3 cellular contexts compared by ENCODE assay signal in genomic region chr5:159230657-159231056, GRCh38.
A peak's percentile ranks its signal among the peaks of the same experiment; 100 is the strongest.
TF ChIP-seq lines count a peak whose summit lies in the region.

No MANE protein-coding gene starts in this region.

TF ChIP-seq in IMR-90, 13 proteins besides CTCF, POLR2A, EP300 and RAD21:
- no peak for TF ChIP-seq FOS (IDR thresholded peaks at IDR 0.05; ENCODE audit: low read depth, low read length)
- TF ChIP-seq BHLHE40 (IDR thresholded peaks at IDR 0.05; ENCODE audit: low read depth, low read length): no peak
- no peak for TF ChIP-seq MXI1 (IDR thresholded peaks at IDR 0.05; ENCODE audit: borderline replicate concordance, low read depth, low read length)
- TF ChIP-seq CHD1 (IDR thresholded peaks at IDR 0.05; ENCODE audit: low read depth, low read length): no peak
- TF ChIP-seq ELK1 (IDR thresholded peaks at IDR 0.05; ENCODE audit: borderline replicate concordance, low read depth, low read length): no peak
- TF ChIP-seq MAZ (IDR thresholded peaks at IDR 0.05; ENCODE audit: borderline replicate concordance, low read depth, low read length): no peak
- TF ChIP-seq CEBPB (IDR thresholded peaks at IDR 0.05; ENCODE audit: low read depth, low read length): peak; percentile 58

TF ChIP-seq in H1, 55 proteins besides CTCF, POLR2A, EP300 and RAD21:
- TF ChIP-seq, protein P1, sequence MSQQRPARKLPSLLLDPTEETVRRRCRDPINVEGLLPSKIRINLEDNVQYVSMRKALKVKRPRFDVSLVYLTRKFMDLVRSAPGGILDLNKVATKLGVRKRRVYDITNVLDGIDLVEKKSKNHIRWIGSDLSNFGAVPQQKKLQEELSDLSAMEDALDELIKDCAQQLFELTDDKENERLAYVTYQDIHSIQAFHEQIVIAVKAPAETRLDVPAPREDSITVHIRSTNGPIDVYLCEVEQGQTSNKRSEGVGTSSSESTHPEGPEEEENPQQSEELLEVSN (IDR thresholded peaks at IDR 0.05): no peak
- peak; percentile 15; the same call in 1 of the 2 replicates for TF ChIP-seq CEBPB (IDR thresholded peaks at IDR 0.05; ENCODE audit: low read depth, low read length)

TF ChIP-seq in GM12891, 5 proteins besides CTCF, POLR2A, EP300 and RAD21:
- TF ChIP-seq POU2F2 (IDR thresholded peaks at IDR 0.05; ENCODE audit: low read depth, low read length) (no peak), PAX5 (IDR thresholded peaks at IDR 0.05; ENCODE audit: insufficient read depth, low read length, severe bottlenecking) (no peak), POLR2AphosphoS5 (IDR thresholded peaks at IDR 0.05; ENCODE audit: low read depth, low read length) (no peak), TAF1 (IDR thresholded peaks at IDR 0.05; ENCODE audit: low read depth, low read length) (no peak), SPI1 (IDR thresholded peaks at IDR 0.05; ENCODE audit: low read depth, low read length) (no peak)
TF ChIP-seq in GM12891: peak in this region for 0.
